Comparison of ENCODE assay signal across 9 cellular contexts in the genomic region with DNA sequence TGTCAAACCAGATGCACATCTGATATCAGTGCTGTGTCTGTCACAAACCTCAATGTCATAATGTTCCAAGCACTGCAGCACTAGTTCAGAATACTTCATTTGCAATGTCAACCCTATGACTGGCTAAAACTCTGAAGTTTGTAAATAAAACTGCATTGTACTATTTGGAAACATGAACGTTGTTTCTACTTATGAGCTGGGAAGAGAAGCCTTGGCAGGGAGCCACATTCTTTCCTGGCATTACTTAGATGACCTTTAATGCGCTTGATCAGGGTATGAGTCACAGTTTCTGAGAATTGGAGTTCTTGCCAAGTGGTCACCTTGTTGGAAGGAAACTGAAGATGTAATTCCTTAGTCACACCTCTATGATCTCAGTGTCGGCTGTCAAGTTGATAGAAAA.
DNase-seq lines count a peak whose midpoint lies in the region; TF ChIP-seq lines count a peak whose summit lies in the region.
"Had no signal": no experiment of that assay in that cellular context is flagged by ENCODE, and none has a peak within 500 bp of the region (broad histone marks: within the 10 kb centered on the region; RNA-seq: fewer than 3 reads in every experiment).

No MANE protein-coding gene starts in this region.

- DNase-seq in COLO829 (ENCODE audit: low spot score) (peak; percentile 54), NCI-H1105 treated with DMSO at 0.1 percent for 48 hours (lab: John Stamatoyannopoulos, UW) (peak; percentile 84), adrenal gland (peak; percentile 66 to 85 (median 83)), kidney epithelial cell (ENCODE audit: low read depth) (peak; percentile 95), medulla oblongata (ENCODE audit: extremely low spot score) (no peak), endothelial cell (ENCODE audit: low spot score) (no peak), NOMO-1 (lab: John Stamatoyannopoulos, UW; ENCODE audit: unreplicated experiment in 2 of 2) (no peak)
- no peak for DNase-seq in activated CD4-positive, CD25-positive, alpha-beta regulatory T cell treated with anti-CD3 and anti-CD28 coated beads, Interleukin-2, amount 50 U/mL, for 72 hours
- DNase-seq: activated T-cell treated with anti-CD3 and anti-CD28 coated beads, Interleukin-2, amount 50 U/mL, for 48 hours had no signal

- peaks cover 0 to 8% of the 10 kb centered on the region in 2 donors for H3K4me1 ChIP-seq in adrenal gland (replicated peaks in 1 of 2)

- no peaks in the 10 kb centered on the region for H3K9me3 ChIP-seq in adrenal gland (replicated peaks in 1 of 3)

- WGBS in adrenal gland, 4 donors = 21 to 33% (median 28%) methylated on average over 3 of the region's 3 CpGs

- H3K27ac ChIP-seq in adrenal gland = no peak overlapping the region

- H3K4me3 Mint-ChIP-seq in endothelial cell (ENCODE audit: unreplicated experiment) = no peak overlapping the region

- H3K4me1 Mint-ChIP-seq in endothelial cell (ENCODE audit: unreplicated experiment) = no peaks in the 10 kb centered on the region

- no peak overlapping the region for H3K27ac Mint-ChIP-seq in endothelial cell (ENCODE audit: unreplicated experiment)

- intact Hi-C loops in adrenal gland (cut with DNase I) = no loop called here

- no peaks in the 10 kb centered on the region for H3K27me3 ChIP-seq in adrenal gland
- no peaks in the 10 kb centered on the region for H3K27me3 ChIP-seq in kidney epithelial cell (ENCODE audit: control insufficient read depth, insufficient read depth, low read length)

- no peak for TF ChIP-seq POLR2A in adrenal gland (IDR thresholded peaks at IDR 0.05)

- H3K4me3 ChIP-seq in adrenal gland (no peak overlapping the region), kidney epithelial cell (ENCODE audit: low read depth, low read length) (no peak overlapping the region)

- H3K36me3 ChIP-seq in adrenal gland (replicated peaks in 1 of 2) (no peaks in the 10 kb centered on the region), kidney epithelial cell (ENCODE audit: control insufficient read depth, insufficient read depth, low read length) (no peaks in the 10 kb centered on the region)

- no peaks in the 10 kb centered on the region for H3K27me3 Mint-ChIP-seq in endothelial cell (ENCODE audit: unreplicated experiment)

- no peaks in the 10 kb centered on the region for H3K9me3 Mint-ChIP-seq in endothelial cell (ENCODE audit: unreplicated experiment)

- H3K36me3 Mint-ChIP-seq in endothelial cell (ENCODE audit: low read depth, unreplicated experiment) = no peaks in the 10 kb centered on the region

- TF ChIP-seq CTCF in adrenal gland (IDR thresholded peaks at IDR 0.05) (no peak), kidney epithelial cell (IDR thresholded peaks at IDR 0.05; ENCODE audit: insufficient read depth, low read length, poor library complexity, severe bottlenecking) (no peak), endothelial cell (IDR thresholded peaks at IDR 0.05; ENCODE audit: unreplicated experiment) (no peak)

Comparison
In these comparisons a context has a peak if more than half of its experiments do, and no peak if none do; other contexts are left out.
1. DNase-seq: peak in COLO829 (single experiment), NCI-H1105 treated with DMSO at 0.1 percent for 48 hours (single experiment), adrenal gland (7 of 7) and kidney epithelial cell (single experiment); none in medulla oblongata (single experiment), activated CD4-positive, CD25-positive, alpha-beta regulatory T cell treated with anti-CD3 and anti-CD28 coated beads, Interleukin-2, amount 50 U/mL, for 72 hours (single experiment), endothelial cell (single experiment) and NOMO-1 (0 of 2).